12 cellular contexts compared by ENCODE assay signal in genomic region chr1:149841597-149842238, GRCh38. TPM values are rescaled to one million over a fixed set of nuclear protein-coding genes. Genes with fewer than 3 reads are reported as not detected.
A peak's percentile ranks its signal among the peaks of the same experiment; 100 is the strongest.
DNase-seq lines count a peak whose midpoint lies in the region; ATAC-seq and TF ChIP-seq lines count a peak whose summit lies in the region.
"Not testable (repeated sequence)": the region's sequence is repeated elsewhere in the genome, so short reads cannot be mapped to it uniquely, and the experiment has no call there.
"Had no signal": no experiment of that assay in that cellular context is flagged by ENCODE, and none has a peak within 500 bp of the region (broad histone marks: within the 10 kb centered on the region; RNA-seq: fewer than 3 reads in every experiment).

No MANE protein-coding gene starts in this region.

- ATAC-seq in GM18498 (IDR thresholded peaks at IDR 0.05; ENCODE audit: unreplicated experiment) (peak; percentile 47), GM19351 (IDR thresholded peaks at IDR 0.05; ENCODE audit: unreplicated experiment) (peak; percentile 35), GM21717 (IDR thresholded peaks at IDR 0.05; ENCODE audit: unreplicated experiment) (peak; percentile 39), HG02970 (IDR thresholded peaks at IDR 0.05; ENCODE audit: low FRiP score, unreplicated experiment) (peak; percentile 29), HG03432 (IDR thresholded peaks at IDR 0.05; ENCODE audit: unreplicated experiment) (peak; percentile 40), left cardiac atrium (peak; percentile 74 to 78)
- ATAC-seq in activated CD8-positive, alpha-beta T cell treated with anti-CD3 and anti-CD28 coated beads for 36 hours: peak; percentile 60
- ATAC-seq in stimulated activated effector memory CD8-positive, alpha-beta T cell treated with anti-CD3 and anti-CD28 coated beads, Interleukin-12 subunit alpha, Interleukin-12 subunit beta, amount 100 ng/mL, for 72 hours: peak; percentile 75

- H3K27ac Mint-ChIP-seq in activated CD8-positive, alpha-beta T cell treated with anti-CD3 and anti-CD28 coated beads for 36 hours; stimulated activated effector memory CD8-positive, alpha-beta T cell treated with anti-CD3 and anti-CD28 coated beads, Interleukin-12 subunit alpha, Interleukin-12 subunit beta, amount 100 ng/mL, for 72 hours: not testable (repeated sequence)

- not testable (repeated sequence) for H3K27me3 Mint-ChIP-seq in activated CD8-positive, alpha-beta T cell treated with anti-CD3 and anti-CD28 coated beads for 36 hours

- intact Hi-C loops in activated CD8-positive, alpha-beta T cell treated with anti-CD3 and anti-CD28 coated beads for 36 hours (cut with micrococcal nuclease); left cardiac atrium (cut with DNase I): not testable (repeated sequence)

- POLR2A ChIA-PET in activated CD8-positive, alpha-beta T cell treated with anti-CD3 and anti-CD28 coated beads for 36 hours (lab: Charles Lee): not testable (repeated sequence)

- CTCF ChIA-PET in activated CD8-positive, alpha-beta T cell treated with anti-CD3 and anti-CD28 coated beads for 36 hours (lab: Charles Lee): not testable (repeated sequence)

- H3K4me1 Mint-ChIP-seq in activated CD8-positive, alpha-beta T cell treated with anti-CD3 and anti-CD28 coated beads for 36 hours (ENCODE audit: low read depth): peaks cover 21% of the 10 kb centered on the region
- peaks cover 21% of the 10 kb centered on the region for H3K4me1 Mint-ChIP-seq in stimulated activated effector memory CD8-positive, alpha-beta T cell treated with anti-CD3 and anti-CD28 coated beads, Interleukin-12 subunit alpha, Interleukin-12 subunit beta, amount 100 ng/mL, for 72 hours

- not testable (repeated sequence) for H3K4me3 Mint-ChIP-seq in activated CD8-positive, alpha-beta T cell treated with anti-CD3 and anti-CD28 coated beads for 36 hours; stimulated activated effector memory CD8-positive, alpha-beta T cell treated with anti-CD3 and anti-CD28 coated beads, Interleukin-12 subunit alpha, Interleukin-12 subunit beta, amount 100 ng/mL, for 72 hours

- peaks cover 20% of the 10 kb centered on the region for H3K36me3 Mint-ChIP-seq in activated CD8-positive, alpha-beta T cell treated with anti-CD3 and anti-CD28 coated beads for 36 hours (ENCODE audit: low read depth)
- peaks cover 25% of the 10 kb centered on the region for H3K36me3 Mint-ChIP-seq in stimulated activated effector memory CD8-positive, alpha-beta T cell treated with anti-CD3 and anti-CD28 coated beads, Interleukin-12 subunit alpha, Interleukin-12 subunit beta, amount 100 ng/mL, for 72 hours

- H3K9me3 Mint-ChIP-seq in activated CD8-positive, alpha-beta T cell treated with anti-CD3 and anti-CD28 coated beads for 36 hours; stimulated activated effector memory CD8-positive, alpha-beta T cell treated with anti-CD3 and anti-CD28 coated beads, Interleukin-12 subunit alpha, Interleukin-12 subunit beta, amount 100 ng/mL, for 72 hours: not testable (repeated sequence)

- not testable (repeated sequence) for TF ChIP-seq CTCF in activated CD8-positive, alpha-beta T cell treated with anti-CD3 and anti-CD28 coated beads for 36 hours (IDR thresholded peaks at IDR 0.05)

- DNase-seq in activated CD8-positive, alpha-beta T cell treated with anti-CD3 and anti-CD28 coated beads for 36 hours; left cardiac atrium; stimulated activated effector memory CD8-positive, alpha-beta T cell treated with anti-CD3 and anti-CD28 coated beads, Interleukin-12 subunit alpha, Interleukin-12 subunit beta, amount 100 ng/mL, for 72 hours (ENCODE audit: low spot score in 2 of 2): not testable (repeated sequence)

RNA-seq across cellular contexts. Expression of gene BOLA1, which starts 57.6 kb away (rescaled TPM):
- 10 to 100 TPM; 25.1 to 28.8 TPM for total RNA-seq in activated CD8-positive, alpha-beta T cell treated with anti-CD3 and anti-CD28 coated beads for 36 hours
- total RNA-seq in left cardiac atrium: 10 to 100 TPM; 13.0 to 16.0 TPM
- total RNA-seq: G401 had no signal

RNA-seq across cellular contexts. Expression of gene FCGR1A, which starts 59.2 kb away (rescaled TPM):
- total RNA-seq in activated CD8-positive, alpha-beta T cell treated with anti-CD3 and anti-CD28 coated beads for 36 hours: not detected
- 1 to 10 TPM; 4.1 to 5.7 TPM for total RNA-seq in left cardiac atrium
- total RNA-seq: Caco-2, G401, OCI-LY7, smooth muscle cell had no signal

Comparison
In these comparisons a context has a peak if more than half of its experiments do, and no peak if none do; other contexts are left out.
1. RNA of gene FCGR1A, which starts 59.2 kb away (total RNA-seq): 4.1 to 5.7 TPM in left cardiac atrium; not detected in activated CD8-positive, alpha-beta T cell treated with anti-CD3 and anti-CD28 coated beads for 36 hours; every median in the first group is over 4 times any median in the second.
2. Peak in every context shown above with its lines, with median percentiles within 50 percentile points of each other: ATAC-seq.